ENCODE assay signal across 8 cellular contexts in the genomic region with DNA sequence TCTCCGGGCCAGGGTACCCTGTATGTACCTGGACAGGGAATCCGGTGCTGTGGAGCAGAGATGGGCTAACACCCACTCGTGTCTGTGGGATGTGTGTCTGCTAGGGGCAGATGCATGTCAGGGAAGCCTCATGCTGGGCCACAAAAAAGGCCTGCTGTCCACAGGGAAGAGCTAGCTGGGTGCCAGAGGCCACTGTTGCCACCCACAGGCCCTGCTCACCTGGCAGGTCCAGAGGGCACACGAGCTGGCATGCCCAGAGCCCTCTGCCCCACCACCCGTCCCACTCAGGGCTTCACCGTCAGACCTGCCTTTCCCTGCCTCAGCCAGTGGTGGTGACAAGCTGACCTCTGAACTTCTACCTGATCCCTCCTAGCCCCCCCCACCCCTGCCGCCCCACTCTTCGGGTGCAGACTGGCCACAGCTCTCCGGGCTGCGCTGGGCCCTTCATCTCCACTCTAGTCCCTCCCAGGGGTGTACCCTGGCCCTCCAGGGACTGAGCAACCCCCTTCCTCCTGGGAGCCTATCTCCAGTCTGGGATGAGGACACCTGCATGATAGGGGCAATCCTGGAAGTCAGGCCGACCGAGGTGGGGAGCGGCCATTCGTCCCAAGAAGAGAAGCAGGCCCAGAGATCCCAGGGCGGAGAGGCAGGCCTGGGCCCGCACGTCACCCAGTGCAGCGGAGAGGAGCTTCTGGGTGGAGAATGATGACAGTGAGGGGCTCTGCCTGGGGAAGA. TPM values are rescaled to one million over a fixed set of nuclear protein-coding genes. Genes with fewer than 3 reads are reported as not detected.
DNase-seq lines count a peak whose midpoint lies in the region; ATAC-seq and TF ChIP-seq lines count a peak whose summit lies in the region.

No MANE protein-coding gene starts in this region.

- no peak for TF ChIP-seq POLR2A in vagina (IDR thresholded peaks at IDR 0.05)

- peak overlapping the region; percentile 22 to 85 for H2BK12ac ChIP-seq in mesenchymal stem cell (ENCODE audit: low read length in 2 of 2)

- peak overlapping the region; percentile 38 for H2BK5ac ChIP-seq in mesenchymal stem cell (ENCODE audit: low read depth, low read length, poor library complexity, severe bottlenecking)

- peak overlapping the region; percentile 40 to 94 for H3K18ac ChIP-seq in mesenchymal stem cell (ENCODE audit: low read depth in 1 of 2, low read length in 2 of 2)

- H3K9ac ChIP-seq in mesenchymal stem cell (ENCODE audit: low read length): peak overlapping the region; percentile 90

- intact Hi-C loops in heart right ventricle (cut with DNase I) (loop anchor here in 1 of 10 donors (2.0 kb wide), 1 partner anchor 20 kb away; a partner anchor contains a TSS), cardiac septum (cut with DNase I) (no loop called here), vagina (cut with DNase I) (no loop called here)

- DNase-seq in heart right ventricle (peak in 1 of 2 donors; percentile 10), cardiac septum (ENCODE audit: low spot score) (no peak), mesenchymal stem cell (no peak), vagina (ENCODE audit: extremely low spot score in 2 of 2) (no peak), cerebellar nuclear complex (lab: John Stamatoyannopoulos, UW) (no peak), hepatic stellate cell (ENCODE audit: low spot score) (no peak)

- ATAC-seq in heart right ventricle: peak in 5 of 8 donors; percentile 0 to 4 (median 1)
- ATAC-seq in HG03521 (IDR thresholded peaks at IDR 0.05; ENCODE audit: unreplicated experiment): no peak

- H3K4me1 ChIP-seq in heart right ventricle (peaks cover 17 to 42% (median 30%) of the 10 kb centered on the region in 9 donors), mesenchymal stem cell (ENCODE audit: control insufficient read depth, insufficient read depth, low read depth, low read length) (peaks cover 33% of the 10 kb centered on the region), vagina (peaks cover 37% of the 10 kb centered on the region)

- peak overlapping the region; percentile 45 to 99 (median 78) for H3K4me3 ChIP-seq in heart right ventricle
- H3K4me3 ChIP-seq in mesenchymal stem cell (ENCODE audit: insufficient read depth in 1 of 2, low read depth in 1 of 2, low read length in 2 of 2): peak overlapping the region; percentile 85 to 89
- peak overlapping the region; percentile 65 to 97 for H3K4me3 ChIP-seq in vagina

- H3K4me2 ChIP-seq in mesenchymal stem cell (ENCODE audit: low read length, poor library complexity, severe bottlenecking): peak overlapping the region; percentile 90

- H2BK15ac ChIP-seq in mesenchymal stem cell (ENCODE audit: low read depth, poor library complexity, severe bottlenecking): peak overlapping the region; percentile 55

- H4K91ac ChIP-seq in mesenchymal stem cell (ENCODE audit: low read length): peak overlapping the region; percentile 5

- H3K27ac ChIP-seq in heart right ventricle: peak overlapping the region; percentile 23 to 92 (median 84)
- peak overlapping the region; percentile 79 for H3K27ac ChIP-seq in mesenchymal stem cell (ENCODE audit: low read length, poor library complexity, severe bottlenecking)
- H3K27ac ChIP-seq in vagina: peak overlapping the region; percentile 87

- peak overlapping the region; percentile 3 for H4K8ac ChIP-seq in mesenchymal stem cell (ENCODE audit: low read length)

- peak overlapping the region; percentile 36 for H2BK120ac ChIP-seq in mesenchymal stem cell (ENCODE audit: low read depth, low read length)

- H3K27me3 Mint-ChIP-seq in brain: no peaks in the 10 kb centered on the region

- peaks cover 33% of the 10 kb centered on the region for H3K4me1 Mint-ChIP-seq in brain

- no peaks in the 10 kb centered on the region for H3K9me3 Mint-ChIP-seq in brain

- peaks cover 0 to 45% (median 5%) of the 10 kb centered on the region in 9 donors for H3K36me3 ChIP-seq in heart right ventricle
- peaks cover 47 to 62% of the 10 kb centered on the region in 2 experiments for H3K36me3 ChIP-seq in mesenchymal stem cell (ENCODE audit: control insufficient read depth in 1 of 2, insufficient read depth in 2 of 2, low read depth in 1 of 2, low read length in 2 of 2)
- H3K36me3 ChIP-seq in vagina: peaks cover 0 to 9% of the 10 kb centered on the region in 2 donors

- H3K36me3 Mint-ChIP-seq in brain: no peaks in the 10 kb centered on the region

- no peaks in the 10 kb centered on the region for H3K9me3 ChIP-seq in heart right ventricle
- H3K9me3 ChIP-seq in mesenchymal stem cell (ENCODE audit: control insufficient read depth, low read length): no peaks in the 10 kb centered on the region
- H3K9me3 ChIP-seq in vagina: no peaks in the 10 kb centered on the region

- H3K23ac ChIP-seq in mesenchymal stem cell (ENCODE audit: low read length in 2 of 2): peak overlapping the region in 1 of 2 experiments; percentile 75

- 34 to 45% methylated on average over 18 of the region's 18 CpGs for WGBS in heart right ventricle, 2 donors
- 47% methylated on average over 18 of the region's 18 CpGs for WGBS in mesenchymal stem cell

- peaks cover 17% of the 10 kb centered on the region for H3K79me1 ChIP-seq in mesenchymal stem cell (replicated peaks; ENCODE audit: low read length, poor library complexity, severe bottlenecking)

- peak overlapping the region; percentile 95 to 99 (median 98) for H3K27ac Mint-ChIP-seq in brain

- no peak overlapping the region for H2AFZ ChIP-seq in mesenchymal stem cell (ENCODE audit: low read depth, low read length)

- peak overlapping the region; percentile 90 to 94 (median 91) for H3K4me3 Mint-ChIP-seq in brain

- H3K14ac ChIP-seq in mesenchymal stem cell (ENCODE audit: low read length in 2 of 2): peak overlapping the region in 1 of 2 experiments; percentile 30

- peak overlapping the region; percentile 37 for H2AK5ac ChIP-seq in mesenchymal stem cell (ENCODE audit: low read length, severe bottlenecking)

- TF ChIP-seq CTCF in heart right ventricle (IDR thresholded peaks at IDR 0.05) (no peak), brain (conservative IDR thresholded peaks at IDR 0.05) (no peak), vagina (IDR thresholded peaks at IDR 0.05) (no peak)

- H3K4ac ChIP-seq in mesenchymal stem cell (ENCODE audit: low read depth in 1 of 2, low read length in 2 of 2): peak overlapping the region; percentile 42 to 69

- H3K27me3 ChIP-seq in heart right ventricle (no peaks in the 10 kb centered on the region), mesenchymal stem cell (ENCODE audit: control insufficient read depth in 1 of 2, insufficient read depth in 1 of 2, low read length in 2 of 2) (no peaks in the 10 kb centered on the region), vagina (no peaks in the 10 kb centered on the region)

RNA-seq across cellular contexts. Expression of a gene that starts 1.3 kb away (rescaled TPM):
- total RNA-seq in heart right ventricle: 1 to 10 TPM; 2.2 to 8.6 (median 4.0) TPM
- 10 to 100 TPM in 1 of 2 donors, 1 to 10 TPM in 1; 3.0 to 11.1 TPM for polyA plus RNA-seq in heart right ventricle
- total RNA-seq in cardiac septum: 4.7 TPM
- 40.7 TPM for polyA plus RNA-seq in brain (ENCODE audit: insufficient read depth, low read depth, low replicate concordance)
- 11.7 TPM for polyA plus RNA-seq in mesenchymal stem cell (2013, experiment 1 of 2)
- polyA plus RNA-seq in mesenchymal stem cell (2013, experiment 2 of 2): 10.9 TPM
- total RNA-seq in vagina: 10.3 TPM

RNA-seq across cellular contexts. Expression of a gene that starts 6.8 kb away (rescaled TPM):
- total RNA-seq in heart right ventricle: under 1 TPM in 9 of 10 donors, not detected in 1; 0.22 to 0.80 (median 0.38) TPM
- under 1 TPM; 0.75 to 0.80 TPM for polyA plus RNA-seq in heart right ventricle
- 0.65 TPM for total RNA-seq in cardiac septum
- 105 TPM for polyA plus RNA-seq in brain (ENCODE audit: insufficient read depth, low read depth, low replicate concordance)
- 0.03 TPM for polyA plus RNA-seq in mesenchymal stem cell (2013, experiment 1 of 2)
- 0.11 TPM for polyA plus RNA-seq in mesenchymal stem cell (2013, experiment 2 of 2)
- total RNA-seq in vagina: 1.7 TPM

RNA-seq across cellular contexts. Expression of a gene that starts 8.3 kb away (rescaled TPM):
- 10 to 100 TPM in 3 of 10 donors, 1 to 10 TPM in 7; 5.2 to 13.9 (median 6.9) TPM for total RNA-seq in heart right ventricle
- polyA plus RNA-seq in heart right ventricle: 10 to 100 TPM in 1 of 2 donors, 1 to 10 TPM in 1; 6.3 to 32.4 TPM
- total RNA-seq in cardiac septum: 12.1 TPM
- polyA plus RNA-seq in brain (ENCODE audit: insufficient read depth, low read depth, low replicate concordance): 5.9 TPM
- polyA plus RNA-seq in mesenchymal stem cell (2013, experiment 1 of 2): 8.3 TPM
- polyA plus RNA-seq in mesenchymal stem cell (2013, experiment 2 of 2): 9.2 TPM
- 16.5 TPM for total RNA-seq in vagina

RNA-seq across cellular contexts. Expression of a gene that starts 13.0 kb away (rescaled TPM):
- total RNA-seq in heart right ventricle (1,000 to 10,000 TPM in 3 of 10 donors, 100 to 1,000 TPM in 7; 765 to 1,177 (median 850) TPM), cardiac septum (781 TPM), vagina (1,068 TPM)
- polyA plus RNA-seq in heart right ventricle (1,000 to 10,000 TPM; 1,402 to 1,699 TPM), brain (ENCODE audit: insufficient read depth, low read depth, low replicate concordance) (1,764 TPM)
- 3,881 TPM for polyA plus RNA-seq in mesenchymal stem cell (2013, experiment 1 of 2)
- polyA plus RNA-seq in mesenchymal stem cell (2013, experiment 2 of 2): 4,036 TPM

RNA-seq across cellular contexts. Expression of a gene that starts 19.4 kb away (rescaled TPM):
- total RNA-seq in heart right ventricle (10 to 100 TPM; 20.6 to 29.4 (median 26.0) TPM), cardiac septum (38.7 TPM), vagina (33.4 TPM)
- polyA plus RNA-seq in heart right ventricle (10 to 100 TPM; 15.0 to 32.4 TPM), brain (ENCODE audit: insufficient read depth, low read depth, low replicate concordance) (44.6 TPM)
- 50.4 TPM for polyA plus RNA-seq in mesenchymal stem cell (2013, experiment 1 of 2)
- 43.7 TPM for polyA plus RNA-seq in mesenchymal stem cell (2013, experiment 2 of 2)
